ENCODE assay signal across 13 cellular contexts in genomic region chr2:190860985-190861721, GRCh38. TPM values are rescaled to one million over a fixed set of nuclear protein-coding genes. Genes with fewer than 3 reads are reported as not detected.
DNase-seq lines count a peak whose midpoint lies in the region; ATAC-seq and TF ChIP-seq lines count a peak whose summit lies in the region.
"Had no signal": no experiment of that assay in that cellular context is flagged by ENCODE, and none has a peak within 500 bp of the region (broad histone marks: within the 10 kb centered on the region; RNA-seq: fewer than 3 reads in every experiment).

No MANE protein-coding gene starts in this region.

- H3K27me3 Mint-ChIP-seq in immature natural killer cell (ENCODE audit: low read depth in 3 of 3), result peaks cover 0 to 2% (median 0%) of the 10 kb centered on the region in 3 donors
- H3K27me3 Mint-ChIP-seq: stimulated activated naive B cell treated with anti-CD40 and anti-IgM and Interleukin-4, amounts not matched to agents 10 μg/mL and 1 μg/mL and 100 μg/mL, for 72 hours had no signal

- H3K27me3 ChIP-seq in RWPE2 (ENCODE audit: insufficient read depth, poor library complexity, severe bottlenecking), result no peaks in the 10 kb centered on the region
- no peaks in the 10 kb centered on the region for H3K27me3 ChIP-seq in skeletal muscle satellite cell (ENCODE audit: control insufficient read depth, insufficient read depth, low read length)

- peaks cover 0 to 2% (median 0%) of the 10 kb centered on the region in 6 donors for H3K9me3 Mint-ChIP-seq in immature natural killer cell

- peak; percentile 53 for DNase-seq in GM03348 (ENCODE audit: low spot score)
- no peak for DNase-seq in RWPE2 (ENCODE audit: low spot score)
- DNase-seq in fibroblast of villous mesenchyme (ENCODE audit: low read depth), result peak; percentile 28
- no peak for DNase-seq in DMS153 treated with DMSO at 0.1 percent for 48 hours (lab: John Stamatoyannopoulos, UW; ENCODE audit: unreplicated experiment)
- no peak for DNase-seq in NCI-H146 treated with DMSO at 0.1 percent for 48 hours (lab: John Stamatoyannopoulos, UW; ENCODE audit: unreplicated experiment)
- DNase-seq in immature natural killer cell, result no peak
- DNase-seq: activated CD4-positive, alpha-beta T cell treated with anti-CD3 and anti-CD28 coated beads, Interleukin-2, amount 10 ng/mL, durations not matched to agents 24 days and 14 days; effector CD8-positive, alpha-beta T cell; NCI-H446; stimulated activated naive B cell treated with anti-CD40 and anti-IgM and Interleukin-4, amounts not matched to agents 10 μg/mL and 1 μg/mL and 100 μg/mL, for 72 hours had no signal

- no peak overlapping the region for H3K4me3 Mint-ChIP-seq in immature natural killer cell
- H3K4me3 Mint-ChIP-seq: activated CD4-positive, alpha-beta T cell treated with anti-CD3 and anti-CD28 coated beads, Interleukin-2, amount 10 ng/mL, durations not matched to agents 24 days and 14 days; stimulated activated naive B cell treated with anti-CD40 and anti-IgM and Interleukin-4, amounts not matched to agents 10 μg/mL and 1 μg/mL and 100 μg/mL, for 72 hours had no signal

- H3K9me3 ChIP-seq in RWPE2 (ENCODE audit: severe bottlenecking) (no peaks in the 10 kb centered on the region), skeletal muscle satellite cell (replicated peaks; ENCODE audit: low read length) (no peaks in the 10 kb centered on the region)

- no peak overlapping the region for H3K27ac Mint-ChIP-seq in immature natural killer cell
- H3K27ac Mint-ChIP-seq: activated CD4-positive, alpha-beta T cell treated with anti-CD3 and anti-CD28 coated beads, Interleukin-2, amount 10 ng/mL, durations not matched to agents 24 days and 14 days; stimulated activated naive B cell treated with anti-CD40 and anti-IgM and Interleukin-4, amounts not matched to agents 10 μg/mL and 1 μg/mL and 100 μg/mL, for 72 hours had no signal

- H3K4me3 ChIP-seq in RWPE2 (ENCODE audit: severe bottlenecking) (no peak overlapping the region), fibroblast of villous mesenchyme (ENCODE audit: low read depth, low read length) (no peak overlapping the region), skeletal muscle satellite cell (ENCODE audit: low read length) (no peak overlapping the region)
- H3K4me3 ChIP-seq: K562 had no signal

- peaks cover 10 to 22% (median 17%) of the 10 kb centered on the region in 3 donors for H3K36me3 Mint-ChIP-seq in immature natural killer cell

- H3K9ac ChIP-seq in skeletal muscle satellite cell (ENCODE audit: low read depth, low read length), result peak overlapping the region; percentile 85

- H3K4me1 ChIP-seq in RWPE2 (ENCODE audit: insufficient read depth, poor library complexity, severe bottlenecking) (peaks cover 14% of the 10 kb centered on the region), skeletal muscle satellite cell (ENCODE audit: control insufficient read depth, insufficient read depth, low read length) (peaks cover 73% of the 10 kb centered on the region)

- H3K4me2 ChIP-seq in skeletal muscle satellite cell (ENCODE audit: low read length), result peak overlapping the region; percentile 34

- peaks cover 0 to 16% of the 10 kb centered on the region in 2 donors for H3K4me1 Mint-ChIP-seq in immature natural killer cell
- H3K4me1 Mint-ChIP-seq: stimulated activated naive B cell treated with anti-CD40 and anti-IgM and Interleukin-4, amounts not matched to agents 10 μg/mL and 1 μg/mL and 100 μg/mL, for 72 hours had no signal

- H3K36me3 ChIP-seq in RWPE2 (ENCODE audit: low read depth), result no peaks in the 10 kb centered on the region
- no peaks in the 10 kb centered on the region for H3K36me3 ChIP-seq in skeletal muscle satellite cell (ENCODE audit: insufficient read depth, low read length)

- H3K27ac ChIP-seq in RWPE2 (ENCODE audit: poor library complexity, severe bottlenecking), result peak overlapping the region; percentile 75

- ATAC-seq in RWPE2 (ENCODE audit: low read depth) (no peak), HG03521 (IDR thresholded peaks at IDR 0.05; ENCODE audit: unreplicated experiment) (no peak)
- ATAC-seq: K562; stimulated activated naive B cell treated with anti-CD40 and anti-IgM and Interleukin-4, amounts not matched to agents 10 μg/mL and 1 μg/mL and 100 μg/mL, for 72 hours had no signal

- TF ChIP-seq CTCF in RWPE2 (IDR thresholded peaks at IDR 0.05; ENCODE audit: poor library complexity, severe bottlenecking) (no peak), fibroblast of villous mesenchyme (IDR thresholded peaks at IDR 0.05; ENCODE audit: insufficient read depth, low read depth, low read length) (no peak)

RNA-seq across cellular contexts. Expression of gene GLS, which starts 19.5 kb away (rescaled TPM):
- total RNA-seq in fibroblast of villous mesenchyme, result 375 and 519 TPM in 2 replicates
- total RNA-seq in skeletal muscle satellite cell (2012; rRNA removed), result 112 and 116 TPM in 2 replicates
- polyA plus RNA-seq in immature natural killer cell, result 10 to 100 TPM; 20.5 to 37.8 (median 29.7) TPM

Comparison
In these comparisons a context has a peak if more than half of its experiments do, and no peak if none do; other contexts are left out.
1. DNase-seq: peak in GM03348 (single experiment) and fibroblast of villous mesenchyme (single experiment); none in RWPE2 (single experiment), DMS153 treated with DMSO at 0.1 percent for 48 hours (single experiment), NCI-H146 treated with DMSO at 0.1 percent for 48 hours (single experiment) and immature natural killer cell (0 of 3).